ENCODE assay signal across 27 cellular contexts in genomic region chr3:64103131-64103530, GRCh38.
DNase-seq lines count a peak whose midpoint lies in the region; ATAC-seq, FAIRE-seq and TF ChIP-seq lines count a peak whose summit lies in the region.
"Had no signal": no experiment of that assay in that cellular context is flagged by ENCODE, and none has a peak within 500 bp of the region (broad histone marks: within the 10 kb centered on the region; RNA-seq: fewer than 3 reads in every experiment).

No MANE protein-coding gene starts in this region.

- no peak overlapping the region for H3K4me2 ChIP-seq in astrocyte (ENCODE audit: low read length)
- H3K4me2 ChIP-seq: A549; BLaER1 treated with 17β-estradiol and CSF1 and Interleukin-3, amounts not matched to agents 10 nM and 100 nM had no signal

- H3K4me1 ChIP-seq in astrocyte (ENCODE audit: insufficient read depth, low read length) = peaks cover 11% of the 10 kb centered on the region
- no peaks in the 10 kb centered on the region for H3K4me1 ChIP-seq in heart left ventricle

- H3K27me3 Mint-ChIP-seq in astrocyte (ENCODE audit: low read depth, unreplicated experiment) = no peaks in the 10 kb centered on the region
- H3K27me3 Mint-ChIP-seq in progenitor cell of endocrine pancreas = no peaks in the 10 kb centered on the region
- no peaks in the 10 kb centered on the region for H3K27me3 Mint-ChIP-seq in MCF 10A (ENCODE audit: insufficient read depth, unreplicated experiment)
- H3K27me3 Mint-ChIP-seq: B cell had no signal

- peaks cover 11% of the 10 kb centered on the region for H3K79me2 ChIP-seq in astrocyte (ENCODE audit: insufficient read depth, low read length)

- H3K4me1 Mint-ChIP-seq in astrocyte (ENCODE audit: low read depth, unreplicated experiment) = peaks cover 46% of the 10 kb centered on the region
- peaks cover 29% of the 10 kb centered on the region for H3K4me1 Mint-ChIP-seq in progenitor cell of endocrine pancreas (ENCODE audit: low read depth)
- H3K4me1 Mint-ChIP-seq in MCF 10A (ENCODE audit: insufficient read depth, unreplicated experiment) = peaks cover 7% of the 10 kb centered on the region

- H4K20me1 ChIP-seq in astrocyte (ENCODE audit: insufficient read depth, low read length) = peaks cover 58% of the 10 kb centered on the region
- H4K20me1 ChIP-seq: BLaER1 treated with 17β-estradiol and CSF1 and Interleukin-3, amounts not matched to agents 10 nM and 100 nM had no signal

- intact Hi-C loops in lower leg skin (cut with DNase I; ENCODE audit: low total_unique reads) (no loop called here), MCF 10A (cut with micrococcal nuclease) (no loop called here), heart left ventricle (cut with DNase I) (no loop called here)

- 94 to 97% methylated on average over 2 of the region's 2 CpGs for WGBS in lower leg skin, 2 donors
- 89 to 95% (median 95%) methylated on average over 2 of the region's 2 CpGs for WGBS in heart left ventricle, 4 donors

- TF ChIP-seq POLR2A in lower leg skin (IDR thresholded peaks at IDR 0.05) (no peak), heart left ventricle (IDR thresholded peaks at IDR 0.05) (no peak)

- no peak for FAIRE-seq in astrocyte (lab: Jason Lieb, UNC)
- FAIRE-seq: A549, GM12878, GM12892, GM18507 had no signal

- H3K9me3 Mint-ChIP-seq in astrocyte (ENCODE audit: unreplicated experiment) (no peaks in the 10 kb centered on the region), progenitor cell of endocrine pancreas (ENCODE audit: low read depth) (no peaks in the 10 kb centered on the region), MCF 10A (ENCODE audit: unreplicated experiment) (no peaks in the 10 kb centered on the region)
- H3K9me3 Mint-ChIP-seq: CD4-positive, alpha-beta T cell; CD8-positive, alpha-beta T cell had no signal

- H3K4me3 ChIP-seq in WERI-Rb-1 (ENCODE audit: low read depth, low read length) = no peak overlapping the region
- no peak overlapping the region for H3K4me3 ChIP-seq in astrocyte (ENCODE audit: insufficient read depth, low read depth, low read length)
- no peak overlapping the region for H3K4me3 ChIP-seq in lower leg skin (ENCODE audit: low read depth, poor library complexity, severe bottlenecking)
- H3K4me3 ChIP-seq in heart left ventricle = no peak overlapping the region
- H3K4me3 ChIP-seq: A549; BLaER1 treated with 17β-estradiol and CSF1 and Interleukin-3, amounts not matched to agents 10 nM and 100 nM; GM12878 had no signal

- no peaks in the 10 kb centered on the region for H3K9me3 ChIP-seq in WERI-Rb-1 (ENCODE audit: severe bottlenecking)
- no peaks in the 10 kb centered on the region for H3K9me3 ChIP-seq in astrocyte (ENCODE audit: insufficient read depth, low read depth, low read length)
- H3K9me3 ChIP-seq in heart left ventricle = no peaks in the 10 kb centered on the region
- H3K9me3 ChIP-seq: A549, Caco-2 had no signal

- H3K36me3 ChIP-seq in WERI-Rb-1 (peaks cover 49% of the 10 kb centered on the region), astrocyte (ENCODE audit: insufficient read depth, low read length) (no peaks in the 10 kb centered on the region), heart left ventricle (peaks cover 0 to 27% (median 13%) of the 10 kb centered on the region in 9 donors)

- H3K9ac ChIP-seq in astrocyte (ENCODE audit: low read length) = no peak overlapping the region
- H3K9ac ChIP-seq: BLaER1 treated with 17β-estradiol and CSF1 and Interleukin-3, amounts not matched to agents 10 nM and 100 nM had no signal

- DNase-seq in D341Med (ENCODE audit: low spot score) = peak; percentile 1
- DNase-seq in WERI-Rb-1 = no peak
- no peak for DNase-seq in astrocyte (ENCODE audit: low read depth)
- DNase-seq in progenitor cell of endocrine pancreas (ENCODE audit: low spot score, unreplicated experiment) = no peak
- no peak for DNase-seq in lower leg skin (ENCODE audit: low spot score in 2 of 2)
- no peak for DNase-seq in MCF 10A (ENCODE audit: unreplicated experiment)
- DNase-seq in heart left ventricle = no peak
- DNase-seq: AML-193; Caco-2; Calu3; CD4-positive, alpha-beta T cell; CD8-positive, alpha-beta T cell; DMS 273 treated with DMSO at 0.1 percent for 48 hours; DMS153; DMS53; DMS79; DND-41; EL; GDM1 had no signal

- peak overlapping the region; percentile 38 for H3K27ac Mint-ChIP-seq in astrocyte (ENCODE audit: unreplicated experiment)
- H3K27ac Mint-ChIP-seq in progenitor cell of endocrine pancreas = peak overlapping the region; percentile 75
- H3K27ac Mint-ChIP-seq in MCF 10A (ENCODE audit: low read depth, unreplicated experiment) = no peak overlapping the region
- H3K27ac Mint-ChIP-seq: B cell; CD4-positive, alpha-beta T cell; CD8-positive, alpha-beta T cell had no signal

- CTCF ChIA-PET in MCF 10A (lab: Yijun Ruan, JAX) = no interaction called here

- BruUV-seq in MCF 10A (replicated peaks; lab: Mats Ljungman, UMichigan) = no TSS peak

- no peak for TF ChIP-seq CTCF in WERI-Rb-1 (IDR thresholded peaks at IDR 0.05; ENCODE audit: low read depth, low read length)
- no peak for TF ChIP-seq CTCF in astrocyte (IDR thresholded peaks at IDR 0.05; ENCODE audit: insufficient read depth, low read depth, low read length)
- TF ChIP-seq CTCF in progenitor cell of endocrine pancreas (IDR thresholded peaks at IDR 0.05; ENCODE audit: unreplicated experiment) = no peak
- TF ChIP-seq CTCF in lower leg skin (IDR thresholded peaks at IDR 0.05) = no peak
- no peak for TF ChIP-seq CTCF in MCF 10A (IDR thresholded peaks at IDR 0.05; ENCODE audit: unreplicated experiment)
- TF ChIP-seq CTCF in heart left ventricle (IDR thresholded peaks at IDR 0.05) = no peak

- no peak overlapping the region for H3K4me3 Mint-ChIP-seq in astrocyte (ENCODE audit: unreplicated experiment)
- H3K4me3 Mint-ChIP-seq in progenitor cell of endocrine pancreas (ENCODE audit: low read depth) = no peak overlapping the region
- no peak overlapping the region for H3K4me3 Mint-ChIP-seq in MCF 10A (ENCODE audit: unreplicated experiment)
- H3K4me3 Mint-ChIP-seq: B cell; CD4-positive, alpha-beta T cell; CD8-positive, alpha-beta T cell had no signal

- ATAC-seq in heart left ventricle = no peak
- ATAC-seq: A549; CD8-positive, alpha-beta T cell; GM12878 had no signal

- H3K36me3 Mint-ChIP-seq in astrocyte (ENCODE audit: low read depth, unreplicated experiment) = peaks cover 40% of the 10 kb centered on the region
- H3K36me3 Mint-ChIP-seq in progenitor cell of endocrine pancreas (ENCODE audit: insufficient read depth) = peaks cover 9% of the 10 kb centered on the region
- H3K36me3 Mint-ChIP-seq in MCF 10A (ENCODE audit: insufficient read depth, unreplicated experiment) = peaks cover 7% of the 10 kb centered on the region
- H3K36me3 Mint-ChIP-seq: CD8-positive, alpha-beta T cell had no signal

- H3K27me3 ChIP-seq in WERI-Rb-1 (ENCODE audit: insufficient read depth, low read depth, severe bottlenecking) (no peaks in the 10 kb centered on the region), astrocyte (ENCODE audit: insufficient read depth, low read length) (no peaks in the 10 kb centered on the region), heart left ventricle (no peaks in the 10 kb centered on the region)
- H3K27me3 ChIP-seq: BLaER1 treated with 17β-estradiol and CSF1 and Interleukin-3, amounts not matched to agents 10 nM and 100 nM had no signal

- H3K27ac ChIP-seq in WERI-Rb-1 (peak overlapping the region; percentile 73), astrocyte (ENCODE audit: low read depth, low read length) (no peak overlapping the region), heart left ventricle (no peak overlapping the region)
- H3K27ac ChIP-seq: 22Rv1; A549; BLaER1 treated with 17β-estradiol and CSF1 and Interleukin-3, amounts not matched to agents 10 nM and 100 nM; C4-2B had no signal

- H2AFZ ChIP-seq in astrocyte (ENCODE audit: low read depth, low read length) = no peak overlapping the region

- POLR2A ChIA-PET in MCF 10A (lab: Yijun Ruan, JAX) = no interaction called here
